In genomic region chr1:20930427-20930826, GRCh38 we compare ENCODE assay signal across 24 cellular contexts.
"Had no signal": no experiment of that assay in that cellular context is flagged by ENCODE, and none has a peak within 500 bp of the region (broad histone marks: within the 10 kb centered on the region; RNA-seq: fewer than 3 reads in every experiment).

No MANE protein-coding gene starts in this region.

- H3K4me1 ChIP-seq: esophagus muscularis mucosa, foreskin keratinocyte, gastroesophageal sphincter, left lung, lower lobe of right lung had no signal

- H3K4me1 Mint-ChIP-seq: mesothelial cell of epicardium had no signal

- DNase-seq: dermis blood vessel endothelial cell; dorsolateral prefrontal cortex; effector CD4-positive, alpha-beta T cell; effector memory CD4-positive, alpha-beta T cell; foreskin keratinocyte; head of caudate nucleus; heart right ventricle; hippocampal formation; left cardiac atrium; left lung; left ventricle myocardium superior; lower lobe of right lung; mesenchymal stem cell; mucosa of descending colon; naive B cell; naive thymus-derived CD8-positive, alpha-beta T cell had no signal

- ATAC-seq: foreskin keratinocyte; gastroesophageal sphincter; heart right ventricle; left cardiac atrium; left lung; left ventricle myocardium superior; lower lobe of right lung; mucosa of descending colon; naive thymus-derived CD8-positive, alpha-beta T cell had no signal

- H3K9me3 Mint-ChIP-seq: mesothelial cell of epicardium; naive B cell; naive thymus-derived CD8-positive, alpha-beta T cell had no signal

- H3K27ac ChIP-seq: coronary artery, dorsolateral prefrontal cortex, esophagus muscularis mucosa, foreskin keratinocyte, gastroesophageal sphincter, heart right ventricle, left lung, lower lobe of right lung had no signal

- H3K27me3 Mint-ChIP-seq: naive B cell; naive thymus-derived CD8-positive, alpha-beta T cell had no signal

- FAIRE-seq: endothelial cell of umbilical vein, frontal cortex, islet of Langerhans, keratinocyte had no signal

- H3K9me3 ChIP-seq: esophagus muscularis mucosa, gastroesophageal sphincter, heart right ventricle, left lung, lower lobe of right lung, mucosa of descending colon had no signal

- H3K4me3 ChIP-seq: coronary artery, dorsolateral prefrontal cortex, esophagus muscularis mucosa, gastroesophageal sphincter, heart right ventricle, left lung, lower lobe of right lung, mucosa of descending colon had no signal

- H3K27me3 ChIP-seq: dorsolateral prefrontal cortex, esophagus muscularis mucosa, foreskin keratinocyte, gastroesophageal sphincter, heart right ventricle, left lung had no signal

- H3K27ac Mint-ChIP-seq: mesothelial cell of epicardium; naive thymus-derived CD8-positive, alpha-beta T cell had no signal

- H3K4me3 Mint-ChIP-seq: mesothelial cell of epicardium; naive B cell; naive thymus-derived CD8-positive, alpha-beta T cell had no signal
